Comparison of ENCODE assay signal across 8 cellular contexts in the genomic region with DNA sequence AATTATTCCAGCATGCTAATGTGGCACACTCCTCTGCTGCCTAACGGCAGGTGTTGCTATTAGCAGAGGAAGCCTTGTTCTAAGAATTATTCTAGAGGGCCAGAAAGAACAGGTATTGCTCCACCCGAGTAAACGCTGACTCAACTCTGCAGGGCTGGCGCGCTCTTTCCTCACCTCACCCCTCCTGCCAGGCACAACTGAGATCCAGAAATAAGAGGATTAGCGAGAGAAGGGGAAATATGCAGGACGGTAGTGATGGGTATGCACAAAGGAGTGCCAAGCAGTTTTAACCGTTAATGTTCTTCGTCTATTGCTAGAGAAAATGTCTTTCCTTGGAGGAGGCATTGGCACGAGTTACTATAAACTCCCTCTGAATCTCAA. TPM values are rescaled to one million over a fixed set of nuclear protein-coding genes. Genes with fewer than 3 reads are reported as not detected.
DNase-seq lines count a peak whose midpoint lies in the region; ATAC-seq and TF ChIP-seq lines count a peak whose summit lies in the region.

No MANE protein-coding gene starts in this region.

- no peaks in the 10 kb centered on the region for H3K36me3 ChIP-seq in muscle layer of duodenum (ENCODE audit: control insufficient read depth in 1 of 2, insufficient read depth in 2 of 2, low read length in 2 of 2)

- H3K4me3 Mint-ChIP-seq in activated T-cell treated with anti-CD3 and anti-CD28 coated beads, Interleukin-2, amount 50 U/mL, for 4 hours: peak overlapping the region; percentile 63
- peak overlapping the region; percentile 75 for H3K4me3 Mint-ChIP-seq in chondrocyte (ENCODE audit: unreplicated experiment)

- no peaks in the 10 kb centered on the region for H3K9me3 Mint-ChIP-seq in activated T-cell treated with anti-CD3 and anti-CD28 coated beads, Interleukin-2, amount 50 U/mL, for 4 hours
- H3K9me3 Mint-ChIP-seq in chondrocyte (ENCODE audit: low read depth): no peaks in the 10 kb centered on the region

- H3K4me3 ChIP-seq in muscle layer of duodenum (ENCODE audit: low read depth in 1 of 2, low read length in 2 of 2): peak overlapping the region; percentile 66 to 68
- H3K4me3 ChIP-seq in foreskin fibroblast (ENCODE audit: low read depth in 1 of 2, low read length in 2 of 2): peak overlapping the region in 1 of 2 donors; percentile 48

- TF ChIP-seq CTCF in chondrocyte (IDR thresholded peaks at IDR 0.05) (no peak), foreskin fibroblast (IDR thresholded peaks at IDR 0.05; ENCODE audit: low read depth, low read length) (no peak)

- ATAC-seq in activated T-cell treated with anti-CD3 and anti-CD28 coated beads, Interleukin-2, amount 50 U/mL, for 4 hours: peak; percentile 21 to 45
- no peak for ATAC-seq in GM21515 (IDR thresholded peaks at IDR 0.05; ENCODE audit: unreplicated experiment)

- peaks cover 7 to 14% of the 10 kb centered on the region in 2 donors for H3K4me1 ChIP-seq in muscle layer of duodenum (ENCODE audit: control insufficient read depth in 1 of 2, insufficient read depth in 2 of 2, low read length in 2 of 2)

- no peaks in the 10 kb centered on the region for H3K36me3 Mint-ChIP-seq in activated T-cell treated with anti-CD3 and anti-CD28 coated beads, Interleukin-2, amount 50 U/mL, for 4 hours (ENCODE audit: insufficient read depth)
- H3K36me3 Mint-ChIP-seq in chondrocyte (ENCODE audit: low read depth): no peaks in the 10 kb centered on the region

- H3K27me3 Mint-ChIP-seq in activated T-cell treated with anti-CD3 and anti-CD28 coated beads, Interleukin-2, amount 50 U/mL, for 4 hours (ENCODE audit: low read depth): peaks cover 38% of the 10 kb centered on the region
- H3K27me3 Mint-ChIP-seq in chondrocyte (ENCODE audit: low read depth): peaks cover 16% of the 10 kb centered on the region

- peaks cover 9% of the 10 kb centered on the region for H3K27me3 ChIP-seq in muscle layer of duodenum (ENCODE audit: low read depth, low read length)

- DNase-seq in activated T-cell treated with anti-CD3 and anti-CD28 coated beads, Interleukin-2, amount 50 U/mL, for 4 hours: no peak
- DNase-seq in activated T-cell treated with anti-CD3 and anti-CD28 coated beads, Interleukin-2, amount 50 U/mL, for 48 hours: no peak
- DNase-seq in NCI-H2171 (lab: John Stamatoyannopoulos, UW) (peak; percentile 35), chondrocyte (ENCODE audit: low spot score) (no peak), foreskin fibroblast (no peak)
- DNase-seq in stimulated activated CD4-positive, alpha-beta T cell treated with anti-CD3 and anti-CD28 coated beads, Interleukin-1b, Interleukin-23, amount 100 ng/mL, for 48 hours: no peak

- peaks cover 13% of the 10 kb centered on the region for H3K4me1 Mint-ChIP-seq in activated T-cell treated with anti-CD3 and anti-CD28 coated beads, Interleukin-2, amount 50 U/mL, for 4 hours (ENCODE audit: low read depth)
- peaks cover 18% of the 10 kb centered on the region for H3K4me1 Mint-ChIP-seq in chondrocyte (ENCODE audit: low read depth)

- no peaks in the 10 kb centered on the region for H3K9me3 ChIP-seq in muscle layer of duodenum (ENCODE audit: control insufficient read depth in 1 of 2, low read length in 2 of 2)

- H3K27ac Mint-ChIP-seq in chondrocyte (ENCODE audit: unreplicated experiment): peak overlapping the region; percentile 49

- no peak overlapping the region for H3K27ac ChIP-seq in muscle layer of duodenum (ENCODE audit: low read length)

RNA-seq across cellular contexts. Expression of a gene that starts 0.4 kb away (rescaled TPM):
- under 1 TPM in 2 of 3 donors, not detected in 1; 0.08 to 0.37 TPM for total RNA-seq in activated T-cell treated with anti-CD3 and anti-CD28 coated beads, Interleukin-2, amount 50 U/mL, for 4 hours
- 0.65 to 2.6 TPM (median 0.82 TPM) in 3 replicates for total RNA-seq in chondrocyte
